8 cellular contexts compared by ENCODE assay signal in genomic region chr11:93740802-93741093, GRCh38. TPM values are rescaled to one million over a fixed set of nuclear protein-coding genes. Genes with fewer than 3 reads are reported as not detected.
DNase-seq lines count a peak whose midpoint lies in the region; ATAC-seq and TF ChIP-seq lines count a peak whose summit lies in the region.

No MANE protein-coding gene starts in this region.

- peak overlapping the region; percentile 98 for H3K9ac ChIP-seq in OCI-LY3 (ENCODE audit: low read length)
- peak overlapping the region; percentile 96 for H3K9ac ChIP-seq in fibroblast of lung (ENCODE audit: insufficient read depth, low read length)
- H3K9ac ChIP-seq in neural cell (ENCODE audit: low read length), result peak overlapping the region; percentile 92

- peaks cover 57% of the 10 kb centered on the region for H3K4me1 ChIP-seq in CD4-positive, CD25-positive, alpha-beta regulatory T cell (ENCODE audit: control insufficient read depth, insufficient read depth, low read length, poor library complexity, severe bottlenecking)
- H3K4me1 ChIP-seq in OCI-LY3 (ENCODE audit: low read length), result peaks cover 40% of the 10 kb centered on the region
- H3K4me1 ChIP-seq in fibroblast of lung (ENCODE audit: control insufficient read depth, extremely low read depth, insufficient read depth, low read length), result peaks cover 4% of the 10 kb centered on the region
- peaks cover 53% of the 10 kb centered on the region for H3K4me1 ChIP-seq in suprapubic skin

- no peaks in the 10 kb centered on the region for H3K27me3 ChIP-seq in CD4-positive, CD25-positive, alpha-beta regulatory T cell (ENCODE audit: control insufficient read depth, insufficient read depth, low read length)
- H3K27me3 ChIP-seq in OCI-LY3 (ENCODE audit: low read depth, low read length) (no peaks in the 10 kb centered on the region), fibroblast of lung (ENCODE audit: control insufficient read depth, insufficient read depth, low read length) (no peaks in the 10 kb centered on the region), neural cell (ENCODE audit: insufficient read depth, low read depth, low read length) (no peaks in the 10 kb centered on the region), suprapubic skin (no peaks in the 10 kb centered on the region)

- peak overlapping the region; percentile 98 to 100 (median 99) for H3K27ac Mint-ChIP-seq in CD4-positive, CD25-positive, alpha-beta regulatory T cell
- H3K27ac Mint-ChIP-seq in activated T-helper 1 cell treated with anti-CD3 and anti-CD28 coated beads, Interleukin-12 subunit alpha, Interleukin-12 subunit beta, Interleukin-2, Interleukin-4 antibody, amounts not matched to agents 30 ng/mL and 10 ng/mL and 1 ng/mL, durations not matched to agents 14 hours and 24 hours and 36 hours, result peak overlapping the region; percentile 99

- DNase-seq in CD4-positive, CD25-positive, alpha-beta regulatory T cell, result peak in 2 of 3 donors; percentile 47 to 80
- DNase-seq in activated T-helper 1 cell treated with anti-CD3 and anti-CD28 coated beads, Interleukin-12 subunit alpha, Interleukin-12 subunit beta, Interleukin-2, Interleukin-4 antibody, amounts not matched to agents 30 ng/mL and 10 ng/mL and 1 ng/mL, durations not matched to agents 14 hours and 24 hours and 36 hours (ENCODE audit: low spot score), result peak; percentile 41
- DNase-seq in fibroblast of lung (ENCODE audit: low read depth in 2 of 2), result peak; percentile 57 to 68
- peak; percentile 77 to 87 for DNase-seq in suprapubic skin (ENCODE audit: low spot score in 2 of 2)

- TF ChIP-seq CTCF in OCI-LY3 (IDR thresholded peaks at IDR 0.05; ENCODE audit: low read depth, low read length), result peak; percentile 18
- no peak for TF ChIP-seq CTCF in fibroblast of lung (conservative IDR thresholded peaks at IDR 0.05 in 1 of 2, IDR thresholded peaks at IDR 0.05 in 1 of 2; ENCODE audit: low read depth in 1 of 2, low read length in 2 of 2)
- TF ChIP-seq CTCF in neural cell (IDR thresholded peaks at IDR 0.05; ENCODE audit: poor library complexity, severe bottlenecking), result peak; percentile 38
- TF ChIP-seq CTCF in suprapubic skin (IDR thresholded peaks at IDR 0.05), result no peak

- WGBS in suprapubic skin, result 0% methylated on average over 18 of the region's 18 CpGs

- H4K20me1 ChIP-seq in OCI-LY3 (ENCODE audit: insufficient read depth, low read length) (peaks cover 40% of the 10 kb centered on the region), fibroblast of lung (ENCODE audit: control insufficient read depth, extremely low read depth, insufficient read depth, low read length) (peaks cover 3% of the 10 kb centered on the region), neural cell (ENCODE audit: insufficient read depth) (no peaks in the 10 kb centered on the region)

- H3K4me2 ChIP-seq in OCI-LY3 (ENCODE audit: low read length) (peak overlapping the region; percentile 95), fibroblast of lung (ENCODE audit: extremely low read depth, insufficient read depth, low read length) (peak overlapping the region; percentile 42), neural cell (ENCODE audit: low read length) (peak overlapping the region; percentile 64)

- H3K4me1 Mint-ChIP-seq in CD4-positive, CD25-positive, alpha-beta regulatory T cell, result peaks cover 52 to 87% (median 65%) of the 10 kb centered on the region in 4 donors
- H3K4me1 Mint-ChIP-seq in activated T-helper 1 cell treated with anti-CD3 and anti-CD28 coated beads, Interleukin-12 subunit alpha, Interleukin-12 subunit beta, Interleukin-2, Interleukin-4 antibody, amounts not matched to agents 30 ng/mL and 10 ng/mL and 1 ng/mL, durations not matched to agents 14 hours and 24 hours and 36 hours (ENCODE audit: low read depth), result peaks cover 58% of the 10 kb centered on the region

- no peak for TF ChIP-seq RAD21 in neural cell (conservative IDR thresholded peaks at IDR 0.05)

- TF ChIP-seq POLR2A in suprapubic skin (IDR thresholded peaks at IDR 0.05), result no peak

- ATAC-seq in CD4-positive, CD25-positive, alpha-beta regulatory T cell (ENCODE audit: low read depth in 2 of 2), result peak; percentile 28 to 34
- peak; percentile 23 for ATAC-seq in GM19397 (IDR thresholded peaks at IDR 0.05; ENCODE audit: unreplicated experiment)
- ATAC-seq in HG03571 (IDR thresholded peaks at IDR 0.05; ENCODE audit: unreplicated experiment), result peak; percentile 36

- H3K36me3 ChIP-seq in CD4-positive, CD25-positive, alpha-beta regulatory T cell (ENCODE audit: control insufficient read depth, insufficient read depth, low read length), result peaks cover 32% of the 10 kb centered on the region
- H3K36me3 ChIP-seq in OCI-LY3 (replicated peaks; ENCODE audit: low read depth, low read length), result peaks cover 48% of the 10 kb centered on the region
- H3K36me3 ChIP-seq in fibroblast of lung (ENCODE audit: control insufficient read depth, insufficient read depth, low read length), result peaks cover 6% of the 10 kb centered on the region
- peaks cover 7% of the 10 kb centered on the region for H3K36me3 ChIP-seq in neural cell (ENCODE audit: insufficient read depth, low read length)
- peaks cover 31% of the 10 kb centered on the region for H3K36me3 ChIP-seq in suprapubic skin

- no peak overlapping the region for H2AFZ ChIP-seq in OCI-LY3 (ENCODE audit: low read depth, low read length)
- no peak overlapping the region for H2AFZ ChIP-seq in fibroblast of lung (ENCODE audit: low read length)
- H2AFZ ChIP-seq in neural cell (ENCODE audit: low read depth, low read length), result peak overlapping the region; percentile 81

- H3K9me3 ChIP-seq in CD4-positive, CD25-positive, alpha-beta regulatory T cell (ENCODE audit: control insufficient read depth in 2 of 2, low read length in 2 of 2), result no peaks in the 10 kb centered on the region
- H3K9me3 ChIP-seq in OCI-LY3 (ENCODE audit: insufficient read depth, low read length) (no peaks in the 10 kb centered on the region), fibroblast of lung (ENCODE audit: control insufficient read depth, insufficient read depth, low read depth, low read length) (no peaks in the 10 kb centered on the region), neural cell (ENCODE audit: low read length) (no peaks in the 10 kb centered on the region), suprapubic skin (no peaks in the 10 kb centered on the region)

- no peaks in the 10 kb centered on the region for H3F3A ChIP-seq in neural cell (ENCODE audit: insufficient read depth, low read length, poor library complexity, severe bottlenecking)

- H3K36me3 Mint-ChIP-seq in CD4-positive, CD25-positive, alpha-beta regulatory T cell, result peaks cover 58% of the 10 kb centered on the region
- H3K36me3 Mint-ChIP-seq in activated T-helper 1 cell treated with anti-CD3 and anti-CD28 coated beads, Interleukin-12 subunit alpha, Interleukin-12 subunit beta, Interleukin-2, Interleukin-4 antibody, amounts not matched to agents 30 ng/mL and 10 ng/mL and 1 ng/mL, durations not matched to agents 14 hours and 24 hours and 36 hours (ENCODE audit: low read depth), result peaks cover 61% of the 10 kb centered on the region

- no peaks in the 10 kb centered on the region for H3K27me3 Mint-ChIP-seq in CD4-positive, CD25-positive, alpha-beta regulatory T cell
- H3K27me3 Mint-ChIP-seq in activated T-helper 1 cell treated with anti-CD3 and anti-CD28 coated beads, Interleukin-12 subunit alpha, Interleukin-12 subunit beta, Interleukin-2, Interleukin-4 antibody, amounts not matched to agents 30 ng/mL and 10 ng/mL and 1 ng/mL, durations not matched to agents 14 hours and 24 hours and 36 hours (ENCODE audit: insufficient read depth), result no peaks in the 10 kb centered on the region

- intact Hi-C loops in activated T-helper 1 cell treated with anti-CD3 and anti-CD28 coated beads, Interleukin-12 subunit alpha, Interleukin-12 subunit beta, Interleukin-2, Interleukin-4 antibody, amounts not matched to agents 30 ng/mL and 10 ng/mL and 1 ng/mL, durations not matched to agents 14 hours and 24 hours and 36 hours (cut with micrococcal nuclease), result loop anchor here (1.0 to 5.0 kb wide), 9 partner anchors 44 to 1326 kb away; partner anchors contain the start of genes ANKRD49, CEP295, CWC15 and FUT4

- H3K9me2 ChIP-seq in neural cell (ENCODE audit: insufficient read depth, low read length), result no peaks in the 10 kb centered on the region

- peak overlapping the region; percentile 93 for H3K27ac ChIP-seq in CD4-positive, CD25-positive, alpha-beta regulatory T cell (ENCODE audit: insufficient read depth, low read length, poor library complexity, severe bottlenecking)
- peak overlapping the region; percentile 87 for H3K27ac ChIP-seq in OCI-LY3 (ENCODE audit: low read length)
- peak overlapping the region; percentile 95 for H3K27ac ChIP-seq in fibroblast of lung (ENCODE audit: insufficient read depth, low read length)
- H3K27ac ChIP-seq in neural cell (ENCODE audit: low read length), result peak overlapping the region; percentile 91
- peak overlapping the region; percentile 98 for H3K27ac ChIP-seq in suprapubic skin

- TF ChIP-seq EP300 in neural cell (conservative IDR thresholded peaks at IDR 0.05; ENCODE audit: poor library complexity, severe bottlenecking), result no peak
- no peak for TF ChIP-seq EP300 in suprapubic skin (IDR thresholded peaks at IDR 0.05)

- H3K4me3 ChIP-seq in CD4-positive, CD25-positive, alpha-beta regulatory T cell (ENCODE audit: low read depth, low read length), result peak overlapping the region; percentile 92
- peak overlapping the region; percentile 90 for H3K4me3 ChIP-seq in OCI-LY3 (ENCODE audit: low read length)
- H3K4me3 ChIP-seq in fibroblast of lung (replicated peaks in 1 of 4; ENCODE audit: control extremely low read depth in 1 of 4, insufficient read depth in 1 of 4, low read depth in 3 of 4, low read length in 4 of 4), result peak overlapping the region; percentile 78 to 98 (median 92)
- peak overlapping the region; percentile 87 for H3K4me3 ChIP-seq in neural cell (ENCODE audit: low read length)
- peak overlapping the region; percentile 87 for H3K4me3 ChIP-seq in suprapubic skin

- peak overlapping the region; percentile 99 to 100 (median 100) for H3K4me3 Mint-ChIP-seq in CD4-positive, CD25-positive, alpha-beta regulatory T cell
- peak overlapping the region; percentile 100 for H3K4me3 Mint-ChIP-seq in activated T-helper 1 cell treated with anti-CD3 and anti-CD28 coated beads, Interleukin-12 subunit alpha, Interleukin-12 subunit beta, Interleukin-2, Interleukin-4 antibody, amounts not matched to agents 30 ng/mL and 10 ng/mL and 1 ng/mL, durations not matched to agents 14 hours and 24 hours and 36 hours

- H3K79me2 ChIP-seq in OCI-LY3 (ENCODE audit: low read length), result peaks cover 72% of the 10 kb centered on the region
- peaks cover 58% of the 10 kb centered on the region for H3K79me2 ChIP-seq in fibroblast of lung (ENCODE audit: control insufficient read depth, insufficient read depth, low read length)
- H3K79me2 ChIP-seq in neural cell (replicated peaks; ENCODE audit: insufficient read depth, low read length), result peaks cover 46% of the 10 kb centered on the region

- no peaks in the 10 kb centered on the region for H3K9me3 Mint-ChIP-seq in CD4-positive, CD25-positive, alpha-beta regulatory T cell
- no peaks in the 10 kb centered on the region for H3K9me3 Mint-ChIP-seq in activated T-helper 1 cell treated with anti-CD3 and anti-CD28 coated beads, Interleukin-12 subunit alpha, Interleukin-12 subunit beta, Interleukin-2, Interleukin-4 antibody, amounts not matched to agents 30 ng/mL and 10 ng/mL and 1 ng/mL, durations not matched to agents 14 hours and 24 hours and 36 hours

RNA-seq across cellular contexts. Expression of gene TAF1D, which starts 0.5 kb away (rescaled TPM):
- 162 TPM for total RNA-seq in CD4-positive, CD25-positive, alpha-beta regulatory T cell
- 10 to 100 TPM; 18.2 to 22.7 (median 19.4) TPM for polyA plus RNA-seq in CD4-positive, CD25-positive, alpha-beta regulatory T cell
- total RNA-seq in activated T-helper 1 cell treated with anti-CD3 and anti-CD28 coated beads, Interleukin-12 subunit alpha, Interleukin-12 subunit beta, Interleukin-2, Interleukin-4 antibody, amounts not matched to agents 30 ng/mL and 10 ng/mL and 1 ng/mL, durations not matched to agents 14 hours and 24 hours and 36 hours, result 337 and 345 TPM in 2 replicates
- total RNA-seq in fibroblast of lung (111 and 148 TPM in 2 replicates), suprapubic skin (100 to 1,000 TPM in 1 of 4 donors, 10 to 100 TPM in 3; 53.5 to 142 (median 81.1) TPM)
- polyA plus RNA-seq in fibroblast of lung (77.1 and 78.5 TPM in 2 replicates), neural cell (191 and 204 TPM in 2 replicates)
- polyA plus RNA-seq in fibroblast of lung (2012), result 56.7 and 69.0 TPM in 2 replicates
- polyA minus RNA-seq in fibroblast of lung (ENCODE audit: low replicate concordance) (7.5 and 15.5 TPM in 2 replicates), neural cell (154 and 192 TPM in 2 replicates)

RNA-seq across cellular contexts. Expression of gene C11orf54, which starts 0.7 kb away (rescaled TPM):
- total RNA-seq in CD4-positive, CD25-positive, alpha-beta regulatory T cell, result 15.3 TPM
- polyA plus RNA-seq in CD4-positive, CD25-positive, alpha-beta regulatory T cell, result 10 to 100 TPM; 19.5 to 23.2 (median 21.8) TPM
- total RNA-seq in activated T-helper 1 cell treated with anti-CD3 and anti-CD28 coated beads, Interleukin-12 subunit alpha, Interleukin-12 subunit beta, Interleukin-2, Interleukin-4 antibody, amounts not matched to agents 30 ng/mL and 10 ng/mL and 1 ng/mL, durations not matched to agents 14 hours and 24 hours and 36 hours, result 19.3 and 21.6 TPM in 2 replicates
- total RNA-seq in fibroblast of lung, result 19.3 and 22.1 TPM in 2 replicates
- polyA plus RNA-seq in fibroblast of lung, result 11.1 and 29.0 TPM in 2 replicates
- 7.9 and 17.2 TPM in 2 replicates for polyA plus RNA-seq in fibroblast of lung (2012)
- 9.4 TPM in 1 of 2 replicates, not detected in the other for polyA minus RNA-seq in fibroblast of lung (ENCODE audit: low replicate concordance)
- polyA plus RNA-seq in neural cell, result 29.6 and 35.0 TPM in 2 replicates
- 39.2 and 49.4 TPM in 2 replicates for polyA minus RNA-seq in neural cell
- 10 to 100 TPM; 19.4 to 62.1 (median 26.5) TPM for total RNA-seq in suprapubic skin

RNA-seq across cellular contexts. Expression of gene MED17, which starts 43.3 kb away (rescaled TPM):
- total RNA-seq in CD4-positive, CD25-positive, alpha-beta regulatory T cell, result 63.8 TPM
- 10 to 100 TPM; 17.7 to 35.8 (median 22.4) TPM for polyA plus RNA-seq in CD4-positive, CD25-positive, alpha-beta regulatory T cell
- total RNA-seq in activated T-helper 1 cell treated with anti-CD3 and anti-CD28 coated beads, Interleukin-12 subunit alpha, Interleukin-12 subunit beta, Interleukin-2, Interleukin-4 antibody, amounts not matched to agents 30 ng/mL and 10 ng/mL and 1 ng/mL, durations not matched to agents 14 hours and 24 hours and 36 hours, result 55.8 and 59.4 TPM in 2 replicates
- 22.3 and 24.1 TPM in 2 replicates for total RNA-seq in fibroblast of lung
- 25.3 and 25.6 TPM in 2 replicates for polyA plus RNA-seq in fibroblast of lung
- polyA plus RNA-seq in fibroblast of lung (2012), result 16.2 and 16.3 TPM in 2 replicates
- 2.4 and 4.8 TPM in 2 replicates for polyA minus RNA-seq in fibroblast of lung (ENCODE audit: low replicate concordance)
- 82.7 and 85.6 TPM in 2 replicates for polyA plus RNA-seq in neural cell
- 117 TPM in 2 replicates for polyA minus RNA-seq in neural cell
- total RNA-seq in suprapubic skin, result 10 to 100 TPM; 20.3 to 32.2 (median 29.2) TPM

Comparison
In these comparisons a context has a peak if more than half of its experiments do, and no peak if none do; other contexts are left out.
1. Peak in every context shown above with its lines: DNase-seq, ATAC-seq, H3K4me3 ChIP-seq and H3K27ac ChIP-seq.
2. H3K4me2 ChIP-seq: peak in every context shown above with its lines; median percentile 95 in OCI-LY3; 64 in neural cell; 42 in fibroblast of lung.
3. CTCF ChIP-seq: peak in OCI-LY3 (single experiment) and neural cell (single experiment); none in fibroblast of lung (0 of 2) and suprapubic skin (0 of 2).